8 cellular contexts compared by ENCODE assay signal in the genomic region with DNA sequence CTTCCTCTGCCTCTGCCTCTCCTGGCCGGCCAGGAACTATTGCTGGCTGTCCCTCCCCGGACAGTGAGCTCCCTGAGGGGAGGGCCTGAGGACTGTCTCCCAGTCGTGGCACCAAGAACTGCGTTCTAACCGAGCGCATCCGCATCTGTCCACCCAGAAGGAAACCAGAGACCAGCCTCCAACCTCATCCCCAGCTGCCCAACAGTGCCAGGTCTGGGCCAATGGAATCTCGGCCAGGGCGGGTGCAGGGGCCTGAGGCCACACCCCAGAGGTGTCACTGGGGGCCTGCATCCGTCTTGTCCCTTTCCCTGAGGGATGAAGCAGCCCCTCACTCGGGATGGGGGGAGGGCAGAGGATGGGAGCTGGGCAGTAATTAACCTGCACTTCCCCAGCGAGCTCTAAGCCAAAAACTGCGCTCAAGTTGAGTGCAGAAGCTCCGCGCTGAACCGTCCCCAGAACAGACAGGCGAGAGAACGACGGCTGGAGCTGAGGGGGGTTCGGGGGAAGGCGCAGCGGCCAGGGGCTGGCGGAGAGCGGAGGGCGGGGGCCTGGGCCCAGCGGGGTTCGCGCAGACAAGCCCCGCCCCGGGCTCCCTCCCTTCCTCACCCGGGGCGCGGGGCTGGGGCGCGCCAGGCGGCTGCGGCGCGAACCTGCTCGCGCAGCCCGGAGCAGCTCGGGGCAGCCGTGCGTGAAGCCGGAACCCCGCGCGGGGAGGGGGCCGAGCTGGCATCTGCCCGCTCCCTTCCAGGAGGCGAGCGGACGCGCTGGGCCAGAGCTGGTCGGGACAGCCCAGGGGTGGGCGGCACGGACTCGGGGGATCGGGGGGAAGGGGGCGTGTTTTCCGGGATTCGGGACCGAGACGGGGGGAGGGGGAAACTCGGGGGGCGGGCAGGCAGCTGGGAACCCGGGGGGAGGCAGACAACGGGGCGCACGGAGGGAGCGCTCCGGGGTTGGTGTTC. TPM values are rescaled to one million over a fixed set of nuclear protein-coding genes. Genes with fewer than 3 reads are reported as not detected.
A peak's percentile ranks its signal among the peaks of the same experiment; 100 is the strongest.
DNase-seq lines count a peak whose midpoint lies in the region; ATAC-seq, FAIRE-seq and TF ChIP-seq lines count a peak whose summit lies in the region.

No MANE protein-coding gene starts in this region.

- H3K27ac Mint-ChIP-seq in immature natural killer cell: peak overlapping the region; percentile 92 to 98 (median 95)

- no peak overlapping the region for H3K9ac ChIP-seq in smooth muscle cell (ENCODE audit: low read depth)

- no peaks in the 10 kb centered on the region for H3K36me3 Mint-ChIP-seq in immature natural killer cell

- H3K4me1 ChIP-seq in smooth muscle cell (ENCODE audit: low read depth): peaks cover 18% of the 10 kb centered on the region

- H3K4me3 Mint-ChIP-seq in immature natural killer cell: peak overlapping the region; percentile 76 to 85 (median 81)

- no peaks in the 10 kb centered on the region for H3K27me3 ChIP-seq in bronchial epithelial cell (ENCODE audit: control insufficient read depth, insufficient read depth, low read length)
- H3K27me3 ChIP-seq in smooth muscle cell (ENCODE audit: low read depth): no peaks in the 10 kb centered on the region

- WGBS in smooth muscle cell (ENCODE audit: low lambda C conversion rate): 1% methylated on average over 26 of the region's 73 CpGs

- DNase-seq in GM13977 (ENCODE audit: low spot score) (peak; percentile 97), NCI-H2081 treated with DMSO at 0.1 percent for 48 hours (lab: John Stamatoyannopoulos, UW) (peak; percentile 64), bronchial epithelial cell (ENCODE audit: low read depth) (no peak), immature natural killer cell (peak; percentile 80 to 85 (median 84)), smooth muscle cell (lab: John Stamatoyannopoulos, UW; ENCODE audit: unreplicated experiment) (peak; percentile 78), GF-D8 (lab: John Stamatoyannopoulos, UW) (no peak)

- H3K4me3 ChIP-seq in WI38 (ENCODE audit: low read depth, low read length) (peak overlapping the region; percentile 71), bronchial epithelial cell (ENCODE audit: low read depth, low read length) (peak overlapping the region; percentile 65), smooth muscle cell (peak overlapping the region; percentile 86)

- peaks cover 5 to 19% (median 7%) of the 10 kb centered on the region in 3 donors for H3K27me3 Mint-ChIP-seq in immature natural killer cell (ENCODE audit: low read depth in 3 of 3)

- H3K4me2 ChIP-seq in smooth muscle cell: peak overlapping the region; percentile 89

- H3K36me3 ChIP-seq in bronchial epithelial cell (ENCODE audit: control insufficient read depth, insufficient read depth, low read length): peaks cover 1% of the 10 kb centered on the region
- no peaks in the 10 kb centered on the region for H3K36me3 ChIP-seq in smooth muscle cell (ENCODE audit: low read depth)

- peaks cover 19% of the 10 kb centered on the region for H3K79me2 ChIP-seq in smooth muscle cell (ENCODE audit: low read depth)

- peaks cover 15% of the 10 kb centered on the region for H4K20me1 ChIP-seq in smooth muscle cell (ENCODE audit: low read depth)

- in situ Hi-C loops in GM13977 (cut with MboI; ENCODE audit: low pct_unique_long_range_greater_than_20kb, low sequenced_read_pairs, unreplicated experiment): no loop called here

- peak overlapping the region; percentile 91 for H2AFZ ChIP-seq in smooth muscle cell (ENCODE audit: low read depth)

- H3K9me3 ChIP-seq in smooth muscle cell (replicated peaks; ENCODE audit: low read depth): no peaks in the 10 kb centered on the region

- peak; percentile 54 for ATAC-seq in HG02798 (IDR thresholded peaks at IDR 0.05; ENCODE audit: poor library complexity, unreplicated experiment)

- TF ChIP-seq CTCF in GM13977 (IDR thresholded peaks at IDR 0.05; ENCODE audit: extremely low read depth, insufficient read depth, missing control alignments) (peak; percentile 26), WI38 (IDR thresholded peaks at IDR 0.05; ENCODE audit: low read depth, low read length) (no peak), bronchial epithelial cell (IDR thresholded peaks at IDR 0.05; ENCODE audit: insufficient read depth, low read length, severe bottlenecking) (no peak), smooth muscle cell (IDR thresholded peaks at IDR 0.05; ENCODE audit: borderline replicate concordance, insufficient read depth, poor library complexity, severe bottlenecking) (no peak)

- H3K9me3 Mint-ChIP-seq in immature natural killer cell: no peaks in the 10 kb centered on the region

- FAIRE-seq in bronchial epithelial cell (lab: Jason Lieb, UNC): no peak

- peaks cover 49 to 53% of the 10 kb centered on the region in 2 donors for H3K4me1 Mint-ChIP-seq in immature natural killer cell

- H3F3A ChIP-seq in smooth muscle cell (ENCODE audit: low read depth): peaks cover 9% of the 10 kb centered on the region

- H3K27ac ChIP-seq in smooth muscle cell (ENCODE audit: low read depth): peak overlapping the region; percentile 58

RNA-seq across cellular contexts. Expression of a gene that starts 1.4 kb away (rescaled TPM):
- total RNA-seq in bronchial epithelial cell: 6.8 and 13.2 TPM in 2 replicates
- 10 to 100 TPM; 18.9 to 62.3 (median 23.9) TPM for polyA plus RNA-seq in immature natural killer cell
- 3.3 and 15.7 TPM in 2 replicates for total RNA-seq in smooth muscle cell
- polyA plus RNA-seq in smooth muscle cell: 15.3 and 18.2 TPM in 2 replicates

RNA-seq across cellular contexts. Expression of a gene that starts 13.2 kb away (rescaled TPM):
- total RNA-seq in bronchial epithelial cell: not detected in 2 replicates
- polyA plus RNA-seq in immature natural killer cell: not detected
- not detected in 2 replicates for total RNA-seq in smooth muscle cell
- not detected in 2 replicates for polyA plus RNA-seq in smooth muscle cell

RNA-seq across cellular contexts. Expression of a gene that starts 45.7 kb away (rescaled TPM):
- 0.77 and 0.79 TPM in 2 replicates for total RNA-seq in bronchial epithelial cell
- 1 to 10 TPM in 1 of 3 donors, under 1 TPM in 1, not detected in 1; 0.80 to 2.1 TPM for polyA plus RNA-seq in immature natural killer cell
- 3.1 and 5.6 TPM in 2 replicates for total RNA-seq in smooth muscle cell
- polyA plus RNA-seq in smooth muscle cell: 4.8 and 6.4 TPM in 2 replicates

RNA-seq across cellular contexts. Expression of a gene that starts 46.6 kb away (rescaled TPM):
- total RNA-seq in bronchial epithelial cell: 0.53 and 0.90 TPM in 2 replicates
- not detected for polyA plus RNA-seq in immature natural killer cell
- total RNA-seq in smooth muscle cell: 2.0 TPM in 1 of 2 replicates, not detected in the other
- 1.1 TPM in 1 of 2 replicates, not detected in the other for polyA plus RNA-seq in smooth muscle cell

RNA-seq across cellular contexts. Expression of a gene that starts 53.5 kb away (rescaled TPM):
- total RNA-seq in bronchial epithelial cell: 35.2 and 55.0 TPM in 2 replicates
- 100 to 1,000 TPM; 291 to 367 (median 304) TPM for polyA plus RNA-seq in immature natural killer cell
- 194 and 253 TPM in 2 replicates for total RNA-seq in smooth muscle cell
- polyA plus RNA-seq in smooth muscle cell: 233 and 235 TPM in 2 replicates

Comparison
In these comparisons a context has a peak if more than half of its experiments do, and no peak if none do; other contexts are left out.
1. DNase-seq: peak in GM13977 (single experiment), NCI-H2081 treated with DMSO at 0.1 percent for 48 hours (single experiment), immature natural killer cell (3 of 3) and smooth muscle cell (single experiment); none in bronchial epithelial cell (single experiment) and GF-D8 (single experiment).
2. Peak in every context shown above with its lines, with median percentiles within 50 percentile points of each other: H3K4me3 ChIP-seq.